ENCODE assay signal across 18 cellular contexts in genomic region chr3:183714622-183715021, GRCh38. TPM values are rescaled to one million over a fixed set of nuclear protein-coding genes. Genes with fewer than 3 reads are reported as not detected.
DNase-seq lines count a peak whose midpoint lies in the region; TF ChIP-seq lines count a peak whose summit lies in the region.
"Had no signal": no experiment of that assay in that cellular context is flagged by ENCODE, and none has a peak within 500 bp of the region (broad histone marks: within the 10 kb centered on the region; RNA-seq: fewer than 3 reads in every experiment).

No MANE protein-coding gene starts in this region.

- intact Hi-C loops in posterior cingulate gyrus (cut with DNase I): no loop called here

- CTCF ChIA-PET in CD8-positive, alpha-beta memory T cell (lab: Charles Lee): no interaction called here

- H3K4me1 ChIP-seq in CD8-positive, alpha-beta memory T cell (ENCODE audit: insufficient read depth, low read length): no peaks in the 10 kb centered on the region
- H3K4me1 ChIP-seq: Caco-2 had no signal

- peaks cover 8% of the 10 kb centered on the region for H3K36me3 ChIP-seq in CD8-positive, alpha-beta memory T cell (ENCODE audit: insufficient read depth, low read length)

- H3K36me3 Mint-ChIP-seq in neural crest cell (ENCODE audit: low read depth): peaks cover 10% of the 10 kb centered on the region
- peaks cover 4 to 46% (median 15%) of the 10 kb centered on the region in 3 donors for H3K36me3 Mint-ChIP-seq in CD8-positive, alpha-beta memory T cell

- no peaks in the 10 kb centered on the region for H3K27me3 ChIP-seq in CD8-positive, alpha-beta memory T cell (ENCODE audit: insufficient read depth, low read length, poor library complexity, severe bottlenecking)
- H3K27me3 ChIP-seq: BLaER1 treated with 17β-estradiol and CSF1 and Interleukin-3, amounts not matched to agents 10 nM and 100 nM had no signal

- peaks cover 27% of the 10 kb centered on the region for H3K4me1 Mint-ChIP-seq in neural crest cell
- H3K4me1 Mint-ChIP-seq in CD8-positive, alpha-beta memory T cell: peaks cover 3 to 15% (median 14%) of the 10 kb centered on the region in 3 donors

- H3K4me3 ChIP-seq in CD8-positive, alpha-beta memory T cell (ENCODE audit: low read length): no peak overlapping the region
- H3K4me3 ChIP-seq: A549; BLaER1 treated with 17β-estradiol and CSF1 and Interleukin-3, amounts not matched to agents 10 nM and 100 nM had no signal

- POLR2A ChIA-PET in CD8-positive, alpha-beta memory T cell (lab: Charles Lee): no interaction called here

- H3K9me3 ChIP-seq in CD8-positive, alpha-beta memory T cell (ENCODE audit: low read length): no peaks in the 10 kb centered on the region
- H3K9me3 ChIP-seq: A549; BLaER1 treated with 17β-estradiol and CSF1 and Interleukin-3, amounts not matched to agents 10 nM and 100 nM; Caco-2 had no signal

- no peak overlapping the region for H3K27ac ChIP-seq in CD8-positive, alpha-beta memory T cell (ENCODE audit: low read depth, low read length)
- H3K27ac ChIP-seq: 22Rv1; A549; BLaER1 treated with 17β-estradiol and CSF1 and Interleukin-3, amounts not matched to agents 10 nM and 100 nM; C4-2B had no signal

- peak overlapping the region; percentile 54 for H3K4me3 Mint-ChIP-seq in neural crest cell
- H3K4me3 Mint-ChIP-seq in CD8-positive, alpha-beta memory T cell: no peak overlapping the region
- H3K4me3 Mint-ChIP-seq: B cell; CD4-positive, alpha-beta T cell; CD8-positive, alpha-beta T cell had no signal

- no peak for TF ChIP-seq CTCF in neural crest cell (conservative IDR thresholded peaks at IDR 0.05)

- no peak overlapping the region for H3K27ac Mint-ChIP-seq in neural crest cell (ENCODE audit: unreplicated experiment)
- no peak overlapping the region for H3K27ac Mint-ChIP-seq in CD8-positive, alpha-beta memory T cell
- H3K27ac Mint-ChIP-seq: B cell; CD4-positive, alpha-beta T cell; CD8-positive, alpha-beta T cell had no signal

- H3K27me3 Mint-ChIP-seq in neural crest cell (ENCODE audit: low read depth): no peaks in the 10 kb centered on the region
- H3K27me3 Mint-ChIP-seq in CD8-positive, alpha-beta memory T cell: no peaks in the 10 kb centered on the region
- H3K27me3 Mint-ChIP-seq: B cell; CD4-positive, alpha-beta T cell had no signal

- no peaks in the 10 kb centered on the region for H3K9me3 Mint-ChIP-seq in neural crest cell
- H3K9me3 Mint-ChIP-seq in CD8-positive, alpha-beta memory T cell: no peaks in the 10 kb centered on the region
- H3K9me3 Mint-ChIP-seq: CD4-positive, alpha-beta T cell; CD8-positive, alpha-beta T cell had no signal

- DNase-seq in COLO829 (ENCODE audit: low spot score) (peak; percentile 74), foreskin melanocyte (peak; percentile 59), neural crest cell (ENCODE audit: low read depth, low spot score) (no peak), posterior cingulate gyrus (no peak), glomerular visceral epithelial cell (ENCODE audit: extremely low spot score) (no peak)
- DNase-seq in CD8-positive, alpha-beta memory T cell: no peak
- DNase-seq: AML-193; Caco-2; Calu3; CD4-positive, alpha-beta T cell; CD8-positive, alpha-beta T cell; DMS79 treated with DMSO at 0.1 percent for 48 hours; GF-D8 had no signal

RNA-seq across cellular contexts. Expression of gene YEATS2, which starts 17.0 kb away (rescaled TPM):
- 61.9 and 64.6 TPM in 2 replicates for total RNA-seq in neural crest cell
- 10 to 100 TPM; 30.5 to 31.6 TPM for total RNA-seq in CD8-positive, alpha-beta memory T cell
- polyA plus RNA-seq in CD8-positive, alpha-beta memory T cell: 5.7 TPM

Comparison
In these comparisons a context has a peak if more than half of its experiments do, and no peak if none do; other contexts are left out.
1. DNase-seq: peak in COLO829 (single experiment) and foreskin melanocyte (single experiment); none in neural crest cell (single experiment), posterior cingulate gyrus (0 of 10), glomerular visceral epithelial cell (single experiment) and CD8-positive, alpha-beta memory T cell (0 of 5).